9 cellular contexts compared by ENCODE assay signal in genomic region chr10:87054373-87055295, GRCh38.
A peak's percentile ranks its signal among the peaks of the same experiment; 100 is the strongest.
DNase-seq lines count a peak whose midpoint lies in the region; ATAC-seq and TF ChIP-seq lines count a peak whose summit lies in the region.
"Had no signal": no experiment of that assay in that cellular context is flagged by ENCODE, and none has a peak within 500 bp of the region (broad histone marks: within the 10 kb centered on the region; RNA-seq: fewer than 3 reads in every experiment).

No MANE protein-coding gene starts in this region.

- DNase-seq in SIG-M5 treated with dmso at 0.1 percent for 504 hours (lab: John Stamatoyannopoulos, UW; ENCODE audit: unreplicated experiment) = peak; percentile 62
- peak; percentile 35 for DNase-seq in glomerular visceral epithelial cell (ENCODE audit: extremely low spot score)
- DNase-seq in smooth muscle cell of the brain vasculature (ENCODE audit: low read depth, low spot score) = peak; percentile 26
- no peak for DNase-seq in GM20000 (ENCODE audit: low spot score)
- no peak for DNase-seq in NCI-H146 (lab: John Stamatoyannopoulos, UW)
- DNase-seq in NCI-H2196 (lab: John Stamatoyannopoulos, UW; ENCODE audit: unreplicated experiment) = no peak
- DNase-seq in HUDEP-2 (lab: John Stamatoyannopoulos, UW; ENCODE audit: unreplicated experiment in 76 of 76) = no peak
- DNase-seq: NK-92 treated with Interleukin-12 subunit alpha and Interleukin-12 subunit beta, amount 100 ng/mL, for 24 hours had no signal

- TF ChIP-seq CTCF in GM20000 (IDR thresholded peaks at IDR 0.05; ENCODE audit: extremely low read depth, missing control alignments) = no peak

- ATAC-seq in GM21447 (IDR thresholded peaks at IDR 0.05; ENCODE audit: unreplicated experiment) = peak; percentile 42

Comparison
In these comparisons a context has a peak if more than half of its experiments do, and no peak if none do; other contexts are left out.
1. DNase-seq: peak in SIG-M5 treated with dmso at 0.1 percent for 504 hours (single experiment), glomerular visceral epithelial cell (single experiment) and smooth muscle cell of the brain vasculature (single experiment); none in GM20000 (single experiment), NCI-H146 (single experiment), NCI-H2196 (single experiment) and HUDEP-2 (0 of 76).